Comparison of ENCODE assay signal across 2 cellular contexts in the genomic region with DNA sequence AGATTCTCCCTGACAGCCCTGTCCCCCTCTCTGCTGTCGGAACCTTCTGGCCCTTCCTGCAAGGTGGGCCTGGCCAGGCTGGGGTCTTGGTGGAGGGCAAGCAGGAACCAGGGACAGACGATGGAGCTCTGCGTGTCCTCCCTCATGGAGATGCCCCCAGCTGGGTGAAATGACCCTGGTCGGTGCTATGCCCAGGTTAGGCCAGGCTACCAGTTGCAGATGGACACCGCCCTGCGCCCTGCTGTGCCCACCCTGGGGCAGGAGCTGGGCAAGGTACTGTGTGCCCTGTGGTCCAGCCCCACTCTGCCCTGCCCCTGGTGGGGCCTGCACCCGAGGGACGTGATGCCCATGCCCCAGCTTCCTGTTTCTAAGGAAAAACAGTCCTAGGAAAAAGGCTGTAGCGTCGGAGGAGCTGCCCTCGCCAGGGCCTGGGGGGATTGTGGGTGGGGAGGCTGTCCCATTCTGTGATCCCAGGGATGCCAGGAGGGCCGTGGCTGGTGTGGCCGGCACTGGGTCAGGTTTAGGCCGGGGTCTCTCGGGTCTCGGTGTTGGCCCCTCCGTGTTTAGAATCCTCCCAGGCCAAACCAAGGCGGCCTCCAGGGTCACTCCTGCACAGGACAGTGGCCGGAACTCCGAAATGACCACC.
TF ChIP-seq lines count a peak whose summit lies in the region.

No MANE protein-coding gene starts in this region.

TF ChIP-seq in GM23338, 12 proteins besides CTCF, POLR2A, EP300 and RAD21 (continued from another document):
- TF ChIP-seq, protein P1, sequence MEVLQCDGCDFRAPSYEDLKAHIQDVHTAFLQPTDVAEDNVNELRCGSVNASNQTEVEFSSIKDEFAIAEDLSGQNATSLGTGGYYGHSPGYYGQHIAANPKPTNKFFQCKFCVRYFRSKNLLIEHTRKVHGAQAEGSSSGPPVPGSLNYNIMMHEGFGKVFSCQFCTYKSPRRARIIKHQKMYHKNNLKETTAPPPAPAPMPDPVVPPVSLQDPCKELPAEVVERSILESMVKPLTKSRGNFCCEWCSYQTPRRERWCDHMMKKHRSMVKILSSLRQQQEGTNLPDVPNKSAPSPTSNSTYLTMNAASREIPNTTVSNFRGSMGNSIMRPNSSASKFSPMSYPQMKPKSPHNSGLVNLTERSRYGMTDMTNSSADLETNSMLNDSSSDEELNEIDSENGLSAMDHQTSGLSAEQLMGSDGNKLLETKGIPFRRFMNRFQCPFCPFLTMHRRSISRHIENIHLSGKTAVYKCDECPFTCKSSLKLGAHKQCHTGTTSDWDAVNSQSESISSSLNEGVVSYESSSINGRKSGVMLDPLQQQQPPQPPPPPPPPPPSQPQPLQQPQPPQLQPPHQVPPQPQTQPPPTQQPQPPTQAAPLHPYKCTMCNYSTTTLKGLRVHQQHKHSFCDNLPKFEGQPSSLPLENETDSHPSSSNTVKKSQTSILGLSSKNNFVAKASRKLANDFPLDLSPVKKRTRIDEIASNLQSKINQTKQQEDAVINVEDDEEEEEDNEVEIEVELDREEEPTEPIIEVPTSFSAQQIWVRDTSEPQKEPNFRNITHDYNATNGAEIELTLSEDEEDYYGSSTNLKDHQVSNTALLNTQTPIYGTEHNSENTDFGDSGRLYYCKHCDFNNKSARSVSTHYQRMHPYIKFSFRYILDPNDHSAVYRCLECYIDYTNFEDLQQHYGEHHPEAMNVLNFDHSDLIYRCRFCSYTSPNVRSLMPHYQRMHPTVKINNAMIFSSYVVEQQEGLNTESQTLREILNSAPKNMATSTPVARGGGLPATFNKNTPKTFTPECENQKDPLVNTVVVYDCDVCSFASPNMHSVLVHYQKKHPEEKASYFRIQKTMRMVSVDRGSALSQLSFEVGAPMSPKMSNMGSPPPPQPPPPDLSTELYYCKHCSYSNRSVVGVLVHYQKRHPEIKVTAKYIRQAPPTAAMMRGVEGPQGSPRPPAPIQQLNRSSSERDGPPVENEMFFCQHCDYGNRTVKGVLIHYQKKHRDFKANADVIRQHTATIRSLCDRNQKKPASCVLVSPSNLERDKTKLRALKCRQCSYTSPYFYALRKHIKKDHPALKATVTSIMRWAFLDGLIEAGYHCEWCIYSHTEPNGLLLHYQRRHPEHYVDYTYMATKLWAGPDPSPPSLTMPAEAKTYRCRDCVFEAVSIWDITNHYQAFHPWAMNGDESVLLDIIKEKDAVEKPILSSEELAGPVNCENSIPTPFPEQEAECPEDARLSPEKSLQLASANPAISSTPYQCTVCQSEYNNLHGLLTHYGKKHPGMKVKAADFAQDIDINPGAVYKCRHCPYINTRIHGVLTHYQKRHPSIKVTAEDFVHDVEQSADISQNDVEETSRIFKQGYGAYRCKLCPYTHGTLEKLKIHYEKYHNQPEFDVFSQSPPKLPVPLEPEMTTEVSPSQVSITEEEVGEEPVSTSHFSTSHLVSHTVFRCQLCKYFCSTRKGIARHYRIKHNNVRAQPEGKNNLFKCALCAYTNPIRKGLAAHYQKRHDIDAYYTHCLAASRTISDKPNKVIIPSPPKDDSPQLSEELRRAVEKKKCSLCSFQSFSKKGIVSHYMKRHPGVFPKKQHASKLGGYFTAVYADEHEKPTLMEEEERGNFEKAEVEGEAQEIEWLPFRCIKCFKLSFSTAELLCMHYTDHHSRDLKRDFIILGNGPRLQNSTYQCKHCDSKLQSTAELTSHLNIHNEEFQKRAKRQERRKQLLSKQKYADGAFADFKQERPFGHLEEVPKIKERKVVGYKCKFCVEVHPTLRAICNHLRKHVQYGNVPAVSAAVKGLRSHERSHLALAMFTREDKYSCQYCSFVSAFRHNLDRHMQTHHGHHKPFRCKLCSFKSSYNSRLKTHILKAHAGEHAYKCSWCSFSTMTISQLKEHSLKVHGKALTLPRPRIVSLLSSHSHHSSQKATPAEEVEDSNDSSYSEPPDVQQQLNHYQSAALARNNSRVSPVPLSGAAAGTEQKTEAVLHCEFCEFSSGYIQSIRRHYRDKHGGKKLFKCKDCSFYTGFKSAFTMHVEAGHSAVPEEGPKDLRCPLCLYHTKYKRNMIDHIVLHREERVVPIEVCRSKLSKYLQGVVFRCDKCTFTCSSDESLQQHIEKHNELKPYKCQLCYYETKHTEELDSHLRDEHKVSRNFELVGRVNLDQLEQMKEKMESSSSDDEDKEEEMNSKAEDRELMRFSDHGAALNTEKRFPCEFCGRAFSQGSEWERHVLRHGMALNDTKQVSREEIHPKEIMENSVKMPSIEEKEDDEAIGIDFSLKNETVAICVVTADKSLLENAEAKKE (CRISPR knock-in tag; IDR thresholded peaks at IDR 0.05) = no peak
- TF ChIP-seq NANOG (IDR thresholded peaks at IDR 0.05; ENCODE audit: borderline replicate concordance) (no peak), JUNB (IDR thresholded peaks at IDR 0.05; ENCODE audit: unreplicated experiment) (no peak)

TF ChIP-seq in WTC11, 78 proteins besides CTCF, POLR2A, EP300 and RAD21 (continued from another document):
- TF ChIP-seq, protein P2, sequence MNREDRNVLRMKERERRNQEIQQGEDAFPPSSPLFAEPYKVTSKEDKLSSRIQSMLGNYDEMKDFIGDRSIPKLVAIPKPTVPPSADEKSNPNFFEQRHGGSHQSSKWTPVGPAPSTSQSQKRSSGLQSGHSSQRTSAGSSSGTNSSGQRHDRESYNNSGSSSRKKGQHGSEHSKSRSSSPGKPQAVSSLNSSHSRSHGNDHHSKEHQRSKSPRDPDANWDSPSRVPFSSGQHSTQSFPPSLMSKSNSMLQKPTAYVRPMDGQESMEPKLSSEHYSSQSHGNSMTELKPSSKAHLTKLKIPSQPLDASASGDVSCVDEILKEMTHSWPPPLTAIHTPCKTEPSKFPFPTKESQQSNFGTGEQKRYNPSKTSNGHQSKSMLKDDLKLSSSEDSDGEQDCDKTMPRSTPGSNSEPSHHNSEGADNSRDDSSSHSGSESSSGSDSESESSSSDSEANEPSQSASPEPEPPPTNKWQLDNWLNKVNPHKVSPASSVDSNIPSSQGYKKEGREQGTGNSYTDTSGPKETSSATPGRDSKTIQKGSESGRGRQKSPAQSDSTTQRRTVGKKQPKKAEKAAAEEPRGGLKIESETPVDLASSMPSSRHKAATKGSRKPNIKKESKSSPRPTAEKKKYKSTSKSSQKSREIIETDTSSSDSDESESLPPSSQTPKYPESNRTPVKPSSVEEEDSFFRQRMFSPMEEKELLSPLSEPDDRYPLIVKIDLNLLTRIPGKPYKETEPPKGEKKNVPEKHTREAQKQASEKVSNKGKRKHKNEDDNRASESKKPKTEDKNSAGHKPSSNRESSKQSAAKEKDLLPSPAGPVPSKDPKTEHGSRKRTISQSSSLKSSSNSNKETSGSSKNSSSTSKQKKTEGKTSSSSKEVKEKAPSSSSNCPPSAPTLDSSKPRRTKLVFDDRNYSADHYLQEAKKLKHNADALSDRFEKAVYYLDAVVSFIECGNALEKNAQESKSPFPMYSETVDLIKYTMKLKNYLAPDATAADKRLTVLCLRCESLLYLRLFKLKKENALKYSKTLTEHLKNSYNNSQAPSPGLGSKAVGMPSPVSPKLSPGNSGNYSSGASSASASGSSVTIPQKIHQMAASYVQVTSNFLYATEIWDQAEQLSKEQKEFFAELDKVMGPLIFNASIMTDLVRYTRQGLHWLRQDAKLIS (CRISPR knock-in tag; IDR thresholded peaks at IDR 0.05; ENCODE audit: borderline replicate concordance) = no peak
- TF ChIP-seq, protein P3, sequence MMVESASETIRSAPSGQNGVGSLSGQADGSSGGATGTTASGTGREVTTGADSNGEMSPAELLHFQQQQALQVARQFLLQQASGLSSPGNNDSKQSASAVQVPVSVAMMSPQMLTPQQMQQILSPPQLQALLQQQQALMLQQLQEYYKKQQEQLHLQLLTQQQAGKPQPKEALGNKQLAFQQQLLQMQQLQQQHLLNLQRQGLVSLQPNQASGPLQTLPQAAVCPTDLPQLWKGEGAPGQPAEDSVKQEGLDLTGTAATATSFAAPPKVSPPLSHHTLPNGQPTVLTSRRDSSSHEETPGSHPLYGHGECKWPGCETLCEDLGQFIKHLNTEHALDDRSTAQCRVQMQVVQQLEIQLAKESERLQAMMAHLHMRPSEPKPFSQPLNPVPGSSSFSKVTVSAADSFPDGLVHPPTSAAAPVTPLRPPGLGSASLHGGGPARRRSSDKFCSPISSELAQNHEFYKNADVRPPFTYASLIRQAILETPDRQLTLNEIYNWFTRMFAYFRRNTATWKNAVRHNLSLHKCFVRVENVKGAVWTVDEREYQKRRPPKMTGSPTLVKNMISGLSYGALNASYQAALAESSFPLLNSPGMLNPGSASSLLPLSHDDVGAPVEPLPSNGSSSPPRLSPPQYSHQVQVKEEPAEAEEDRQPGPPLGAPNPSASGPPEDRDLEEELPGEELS (CRISPR knock-in tag; IDR thresholded peaks at IDR 0.05) = 0 out of 2 replicates have a peak, but pooled peaks have one; percentile 11
- TF ChIP-seq ZNF396 (CRISPR knock-in tag; IDR thresholded peaks at IDR 0.05; ENCODE audit: borderline replicate concordance) (no peak), RELA (CRISPR knock-in tag; IDR thresholded peaks at IDR 0.05; ENCODE audit: borderline replicate concordance) (0 out of 2 replicates have a peak, but pooled peaks have one; percentile 17), SP1 (CRISPR knock-in tag; conservative IDR thresholded peaks at IDR 0.05) (peak; percentile 23; the same call in 1 of the 2 replicates), ESRRA (CRISPR knock-in tag; IDR thresholded peaks at IDR 0.05; ENCODE audit: borderline replicate concordance) (no peak), GABPB1 (CRISPR knock-in tag; IDR thresholded peaks at IDR 0.05) (no peak), TCF7 (CRISPR knock-in tag; IDR thresholded peaks at IDR 0.05; ENCODE audit: low read depth) (no peak)
- TF ChIP-seq, protein P4, sequence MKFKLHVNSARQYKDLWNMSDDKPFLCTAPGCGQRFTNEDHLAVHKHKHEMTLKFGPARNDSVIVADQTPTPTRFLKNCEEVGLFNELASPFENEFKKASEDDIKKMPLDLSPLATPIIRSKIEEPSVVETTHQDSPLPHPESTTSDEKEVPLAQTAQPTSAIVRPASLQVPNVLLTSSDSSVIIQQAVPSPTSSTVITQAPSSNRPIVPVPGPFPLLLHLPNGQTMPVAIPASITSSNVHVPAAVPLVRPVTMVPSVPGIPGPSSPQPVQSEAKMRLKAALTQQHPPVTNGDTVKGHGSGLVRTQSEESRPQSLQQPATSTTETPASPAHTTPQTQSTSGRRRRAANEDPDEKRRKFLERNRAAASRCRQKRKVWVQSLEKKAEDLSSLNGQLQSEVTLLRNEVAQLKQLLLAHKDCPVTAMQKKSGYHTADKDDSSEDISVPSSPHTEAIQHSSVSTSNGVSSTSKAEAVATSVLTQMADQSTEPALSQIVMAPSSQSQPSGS (CRISPR knock-in tag; IDR thresholded peaks at IDR 0.05; ENCODE audit: borderline replicate concordance, low read depth) = no peak
- TF ChIP-seq, protein P5, sequence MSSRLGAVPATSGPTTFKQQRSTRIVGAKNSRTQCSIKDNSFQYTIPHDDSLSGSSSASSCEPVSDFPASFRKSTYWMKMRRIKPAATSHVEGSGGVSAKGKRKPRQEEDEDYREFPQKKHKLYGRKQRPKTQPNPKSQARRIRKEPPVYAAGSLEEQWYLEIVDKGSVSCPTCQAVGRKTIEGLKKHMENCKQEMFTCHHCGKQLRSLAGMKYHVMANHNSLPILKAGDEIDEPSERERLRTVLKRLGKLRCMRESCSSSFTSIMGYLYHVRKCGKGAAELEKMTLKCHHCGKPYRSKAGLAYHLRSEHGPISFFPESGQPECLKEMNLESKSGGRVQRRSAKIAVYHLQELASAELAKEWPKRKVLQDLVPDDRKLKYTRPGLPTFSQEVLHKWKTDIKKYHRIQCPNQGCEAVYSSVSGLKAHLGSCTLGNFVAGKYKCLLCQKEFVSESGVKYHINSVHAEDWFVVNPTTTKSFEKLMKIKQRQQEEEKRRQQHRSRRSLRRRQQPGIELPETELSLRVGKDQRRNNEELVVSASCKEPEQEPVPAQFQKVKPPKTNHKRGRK (CRISPR knock-in tag; IDR thresholded peaks at IDR 0.05; ENCODE audit: borderline replicate concordance) = no peak
- TF ChIP-seq, protein P6, sequence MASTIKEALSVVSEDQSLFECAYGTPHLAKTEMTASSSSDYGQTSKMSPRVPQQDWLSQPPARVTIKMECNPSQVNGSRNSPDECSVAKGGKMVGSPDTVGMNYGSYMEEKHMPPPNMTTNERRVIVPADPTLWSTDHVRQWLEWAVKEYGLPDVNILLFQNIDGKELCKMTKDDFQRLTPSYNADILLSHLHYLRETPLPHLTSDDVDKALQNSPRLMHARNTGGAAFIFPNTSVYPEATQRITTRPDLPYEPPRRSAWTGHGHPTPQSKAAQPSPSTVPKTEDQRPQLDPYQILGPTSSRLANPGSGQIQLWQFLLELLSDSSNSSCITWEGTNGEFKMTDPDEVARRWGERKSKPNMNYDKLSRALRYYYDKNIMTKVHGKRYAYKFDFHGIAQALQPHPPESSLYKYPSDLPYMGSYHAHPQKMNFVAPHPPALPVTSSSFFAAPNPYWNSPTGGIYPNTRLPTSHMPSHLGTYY (CRISPR knock-in tag; IDR thresholded peaks at IDR 0.05) = no peak
